Comparison of ENCODE assay signal across 26 cellular contexts in genomic region chr4:119529788-119530187, GRCh38.
"Had no signal": no experiment of that assay in that cellular context is flagged by ENCODE, and none has a peak within 500 bp of the region (broad histone marks: within the 10 kb centered on the region; RNA-seq: fewer than 3 reads in every experiment).

No MANE protein-coding gene starts in this region.

- H3K27me3 Mint-ChIP-seq: memory B cell; naive thymus-derived CD4-positive, alpha-beta T cell; natural killer cell treated with Interleukin-12 subunit alpha and Interleukin-12 subunit beta and Interleukin-15 and Interleukin-18, amount 100 ng/mL, for 72 hours; progenitor cell of endocrine pancreas; stimulated activated naive CD8-positive, alpha-beta T cell treated with anti-CD3 and anti-CD28 coated beads, Interleukin-15, Interleukin-2, amounts not matched to agents 100 ng/mL and 50 ng/mL, for 24 hours; type B pancreatic cell had no signal

- H3K9me3 ChIP-seq: left lung, mucosa of descending colon, ovary, suprapubic skin, uterus had no signal

- H3K36me3 Mint-ChIP-seq: natural killer cell treated with Interleukin-12 subunit alpha and Interleukin-12 subunit beta and Interleukin-15 and Interleukin-18, amount 100 ng/mL, for 72 hours had no signal

- H3K27me3 ChIP-seq: hepatocyte, left lung, ovary, suprapubic skin, tibial nerve, uterus had no signal

- H3K4me1 Mint-ChIP-seq: memory B cell; naive thymus-derived CD4-positive, alpha-beta T cell had no signal

- H3K4me3 Mint-ChIP-seq: memory B cell; naive thymus-derived CD4-positive, alpha-beta T cell; natural killer cell treated with Interleukin-12 subunit alpha and Interleukin-12 subunit beta and Interleukin-15 and Interleukin-18, amount 100 ng/mL, for 72 hours; stimulated activated naive CD8-positive, alpha-beta T cell treated with anti-CD3 and anti-CD28 coated beads, Interleukin-15, Interleukin-2, amounts not matched to agents 100 ng/mL and 50 ng/mL, for 24 hours; type B pancreatic cell had no signal

- H3K36me3 ChIP-seq: ovary, suprapubic skin, uterus had no signal

- H3K27ac Mint-ChIP-seq: memory B cell; naive thymus-derived CD4-positive, alpha-beta T cell; natural killer cell treated with Interleukin-12 subunit alpha and Interleukin-12 subunit beta and Interleukin-15 and Interleukin-18, amount 100 ng/mL, for 72 hours; progenitor cell of endocrine pancreas; stimulated activated naive CD8-positive, alpha-beta T cell treated with anti-CD3 and anti-CD28 coated beads, Interleukin-15, Interleukin-2, amounts not matched to agents 100 ng/mL and 50 ng/mL, for 24 hours; type B pancreatic cell had no signal

- DNase-seq: kidney glomerular epithelial cell; left colon; left lung; midbrain; mucosa of descending colon; naive thymus-derived CD4-positive, alpha-beta T cell; ovary; retina; right cardiac atrium; stimulated activated CD4-positive, alpha-beta T cell treated with anti-CD3 and anti-CD28 coated beads, Interleukin-12 subunit alpha, Interleukin-12 subunit beta, amount 100 ng/mL, for 4 hours; stimulated activated CD4-positive, alpha-beta T cell treated with anti-CD3 and anti-CD28 coated beads, Interleukin-15, amount 100 ng/mL, for 24 hours; stimulated activated CD4-positive, alpha-beta T cell treated with anti-CD3 and anti-CD28 coated beads, Interleukin-2, amount 100 ng/mL, for 24 hours; stimulated activated CD4-positive, alpha-beta T cell treated with anti-CD3 and anti-CD28 coated beads, Interleukin-4, amount 100 ng/mL, for 1 hour; stimulated activated naive CD4-positive, alpha-beta T cell; uterus had no signal

- H3K9me3 Mint-ChIP-seq: memory B cell; natural killer cell treated with Interleukin-12 subunit alpha and Interleukin-12 subunit beta and Interleukin-15 and Interleukin-18, amount 100 ng/mL, for 72 hours; stimulated activated naive CD8-positive, alpha-beta T cell treated with anti-CD3 and anti-CD28 coated beads, Interleukin-15, Interleukin-2, amounts not matched to agents 100 ng/mL and 50 ng/mL, for 24 hours; type B pancreatic cell had no signal

- H3K4me1 ChIP-seq: left lung, suprapubic skin had no signal

- ATAC-seq: left colon; left lung; mucosa of descending colon; naive thymus-derived CD4-positive, alpha-beta T cell; natural killer cell treated with Interleukin-12 subunit alpha and Interleukin-12 subunit beta and Interleukin-15 and Interleukin-18, amount 100 ng/mL, for 72 hours; right cardiac atrium; sciatic nerve had no signal

- H3K4me3 ChIP-seq: hepatocyte, left lung, lung, mucosa of descending colon, ovary, skin epidermis, suprapubic skin, tibial nerve, uterus had no signal

- H3K27ac ChIP-seq: hepatocyte, left lung, ovary, skin epidermis, suprapubic skin, tibial nerve, uterus had no signal
